22 cellular contexts compared by ENCODE assay signal in the genomic region with DNA sequence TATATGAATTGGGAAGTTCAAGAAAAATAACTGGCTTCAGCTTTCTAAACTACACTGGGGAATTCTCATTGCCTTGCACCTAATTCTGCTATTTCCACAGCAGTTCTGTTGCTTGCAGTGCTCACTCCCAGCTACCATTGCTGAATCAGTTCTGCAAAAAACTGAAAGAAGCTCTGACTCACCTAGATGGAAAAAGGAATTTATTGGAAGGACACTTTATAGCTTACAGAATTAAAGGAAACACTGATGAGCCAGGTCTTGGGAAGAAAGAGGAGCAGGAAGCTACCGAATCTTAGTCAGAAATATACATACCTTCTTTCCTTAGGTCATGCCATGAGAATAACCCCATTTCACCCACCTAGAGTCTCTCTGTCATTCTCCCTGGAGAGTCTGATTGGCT.
"Had no signal": no experiment of that assay in that cellular context is flagged by ENCODE, and none has a peak within 500 bp of the region (broad histone marks: within the 10 kb centered on the region; RNA-seq: fewer than 3 reads in every experiment).

No MANE protein-coding gene starts in this region.

- H3K36me3 ChIP-seq: adrenal gland, ascending aorta, ovary, prostate gland, right atrium auricular region, tibial artery had no signal

- H3K27me3 Mint-ChIP-seq: activated CD4-positive, alpha-beta T cell treated with anti-CD3 and anti-CD28 coated beads for 36 hours; activated naive CD8-positive, alpha-beta T cell; stimulated activated naive CD8-positive, alpha-beta T cell treated with anti-CD3 and anti-CD28 coated beads, Interleukin-15, Interleukin-2, amounts not matched to agents 100 ng/mL and 50 ng/mL, for 24 hours had no signal

- DNase-seq: activated B cell treated with CpG ODN at 0.5 μM for 24 hours; activated CD4-positive, alpha-beta T cell treated with anti-CD3 and anti-CD28 coated beads for 36 hours; activated CD4-positive, alpha-beta T cell treated with anti-CD3 and anti-CD28 coated beads, Interleukin-2, amount 50 U/mL, for 4 hours; activated CD8-positive, alpha-beta memory T cell treated with anti-CD3 and anti-CD28 coated beads, Interleukin-2, amount 50 U/mL, for 48 hours; activated naive CD4-positive, alpha-beta T cell; activated T-cell treated with anti-CD3 and anti-CD28 coated beads, Interleukin-2, amount 50 U/mL, for 4 hours; adrenal gland; cerebellar nuclear complex; cortex of kidney; endodermal cell; left ventricle myocardium superior; ovary; stimulated activated CD4-positive, alpha-beta T cell treated with anti-CD3 and anti-CD28 coated beads, Interleukin-4, amount 100 ng/mL, for 24 hours; T-helper 9 cell; tibial artery had no signal

- ATAC-seq: activated CD4-positive, alpha-beta T cell treated with anti-CD3 and anti-CD28 coated beads for 36 hours; activated T-cell treated with anti-CD3 and anti-CD28 coated beads, Interleukin-2, amount 50 U/mL, for 4 hours; left ventricle myocardium superior; natural killer cell treated with Interleukin-12 subunit alpha and Interleukin-12 subunit beta and Interleukin-15 and Interleukin-18, amount 100 ng/mL, for 72 hours had no signal

- H3K27me3 ChIP-seq: ascending aorta, ovary, right atrium auricular region had no signal

- H3K9me3 Mint-ChIP-seq: activated B cell treated with CpG ODN at 0.5 μM for 24 hours; activated T-cell treated with anti-CD3 and anti-CD28 coated beads, Interleukin-2, amount 50 U/mL, for 4 hours; activated T-helper 2 cell treated with anti-CD3 and anti-CD28 coated beads, Interferon-gamma antibody, Interleukin-2, Interleukin-4, amounts not matched to agents 10 μg/mL and 5 μg/mL and 100 μg/mL, durations not matched to agents 14 hours and 24 hours and 36 hours; endodermal cell; natural killer cell treated with Interleukin-12 subunit alpha and Interleukin-12 subunit beta and Interleukin-15 and Interleukin-18, amount 100 ng/mL, for 72 hours; stimulated activated naive CD8-positive, alpha-beta T cell treated with anti-CD3 and anti-CD28 coated beads, Interleukin-15, Interleukin-2, amounts not matched to agents 100 ng/mL and 50 ng/mL, for 24 hours had no signal

- H3K4me1 ChIP-seq: ascending aorta, prostate gland, right atrium auricular region, tibial artery had no signal

- H3K4me1 Mint-ChIP-seq: activated B cell treated with CpG ODN at 0.5 μM for 24 hours had no signal

- H3K4me3 ChIP-seq: adrenal gland, ascending aorta, ovary, prostate gland, right atrium auricular region, tibial artery had no signal

- H3K4me3 Mint-ChIP-seq: activated B cell treated with CpG ODN at 0.5 μM for 24 hours; activated CD4-positive, alpha-beta T cell treated with anti-CD3 and anti-CD28 coated beads for 36 hours; activated naive CD8-positive, alpha-beta T cell; activated T-cell treated with anti-CD3 and anti-CD28 coated beads, Interleukin-2, amount 50 U/mL, for 4 hours; endodermal cell; natural killer cell treated with Interleukin-12 subunit alpha and Interleukin-12 subunit beta and Interleukin-15 and Interleukin-18, amount 100 ng/mL, for 72 hours; stimulated activated naive CD8-positive, alpha-beta T cell treated with anti-CD3 and anti-CD28 coated beads, Interleukin-15, Interleukin-2, amounts not matched to agents 100 ng/mL and 50 ng/mL, for 24 hours had no signal

- H3K9me3 ChIP-seq: adrenal gland, ascending aorta, ovary, prostate gland, right atrium auricular region, tibial artery had no signal

- H3K36me3 Mint-ChIP-seq: natural killer cell treated with Interleukin-12 subunit alpha and Interleukin-12 subunit beta and Interleukin-15 and Interleukin-18, amount 100 ng/mL, for 72 hours had no signal

- H3K27ac Mint-ChIP-seq: activated B cell treated with CpG ODN at 0.5 μM for 24 hours; activated CD4-positive, alpha-beta T cell treated with anti-CD3 and anti-CD28 coated beads for 36 hours; activated naive CD8-positive, alpha-beta T cell; activated T-helper 2 cell treated with anti-CD3 and anti-CD28 coated beads, Interferon-gamma antibody, Interleukin-2, Interleukin-4, amounts not matched to agents 10 μg/mL and 5 μg/mL and 100 μg/mL, durations not matched to agents 14 hours and 24 hours and 36 hours; endodermal cell; natural killer cell treated with Interleukin-12 subunit alpha and Interleukin-12 subunit beta and Interleukin-15 and Interleukin-18, amount 100 ng/mL, for 72 hours; stimulated activated naive CD8-positive, alpha-beta T cell treated with anti-CD3 and anti-CD28 coated beads, Interleukin-15, Interleukin-2, amounts not matched to agents 100 ng/mL and 50 ng/mL, for 24 hours had no signal

- H3K27ac ChIP-seq: adrenal gland, ascending aorta, ovary, prostate gland, right atrium auricular region, tibial artery had no signal
